9 cellular contexts compared by ENCODE assay signal in the genomic region with DNA sequence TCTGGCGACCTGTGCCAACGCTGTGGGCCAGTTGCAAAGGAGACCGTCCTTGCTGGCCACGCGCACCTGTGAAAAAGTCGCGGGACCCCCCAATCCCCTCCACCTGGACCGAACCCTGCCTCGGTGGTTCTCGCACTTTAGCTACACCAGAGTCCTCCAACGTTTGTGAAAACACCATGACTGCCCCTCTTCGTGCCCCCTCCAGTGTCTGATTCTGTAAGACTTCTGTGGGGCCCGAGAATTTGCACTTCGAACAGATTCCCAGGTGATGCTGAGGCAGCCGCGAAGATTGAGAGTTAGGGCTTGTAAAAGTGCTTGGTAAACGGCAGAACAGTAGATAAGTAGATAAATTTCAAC.
A peak's percentile ranks its signal among the peaks of the same experiment; 100 is the strongest.
DNase-seq lines count a peak whose midpoint lies in the region; ATAC-seq and TF ChIP-seq lines count a peak whose summit lies in the region.
"Had no signal": no experiment of that assay in that cellular context is flagged by ENCODE, and none has a peak within 500 bp of the region (broad histone marks: within the 10 kb centered on the region; RNA-seq: fewer than 3 reads in every experiment).

No MANE protein-coding gene starts in this region.

- TF ChIP-seq CTCF in AG04450 (IDR thresholded peaks at IDR 0.05; ENCODE audit: low read depth, low read length) (no peak), PC-3 (conservative IDR thresholded peaks at IDR 0.05; ENCODE audit: low read depth, low read length) (no peak), neural crest cell (conservative IDR thresholded peaks at IDR 0.05) (no peak), MM.1S (IDR thresholded peaks at IDR 0.05; ENCODE audit: low read length) (no peak)

- DNase-seq in AG04450 (ENCODE audit: low read depth, low spot score) = no peak
- no peak for DNase-seq in PC-3
- DNase-seq in epithelial cell of prostate (ENCODE audit: low read depth, low spot score) = no peak
- DNase-seq in neural crest cell (ENCODE audit: low read depth, low spot score) = no peak
- no peak for DNase-seq in MM.1S
- DNase-seq in SW 1271 (lab: John Stamatoyannopoulos, UW) = no peak
- no peak for DNase-seq in NCI-H1436 treated with DMSO at 0.1 percent for 48 hours (lab: John Stamatoyannopoulos, UW)
- DNase-seq in D341Med (ENCODE audit: low spot score) = no peak
- DNase-seq: GOT3 had no signal

- CTCF ChIA-PET in AG04450 (lab: Charles Lee) (no interaction called here), PC-3 (lab: Charles Lee) (interaction anchor here (0.6 kb wide), 1 partner anchor 292 kb away, joined by 3 read pairs; no protein-coding TSS in a partner anchor)

- H3K9me3 Mint-ChIP-seq in neural crest cell = no peaks in the 10 kb centered on the region

- H3K4me1 ChIP-seq in PC-3 (ENCODE audit: insufficient read depth, low read length) = peaks cover 13% of the 10 kb centered on the region; the same call in 1 of the 2 replicates
- H3K4me1 ChIP-seq in MM.1S (ENCODE audit: low read length) = no peaks in the 10 kb centered on the region

- no peak overlapping the region for H3K27ac Mint-ChIP-seq in neural crest cell (ENCODE audit: unreplicated experiment)

- no peak for ATAC-seq in PC-3

- no peak overlapping the region for H3K27ac ChIP-seq in AG04450 (ENCODE audit: low read depth, low read length)
- no peak overlapping the region for H3K27ac ChIP-seq in PC-3 (ENCODE audit: low read length)
- peak overlapping the region; percentile 85 for H3K27ac ChIP-seq in epithelial cell of prostate
- no peak overlapping the region for H3K27ac ChIP-seq in MM.1S (ENCODE audit: low read length)

- H2AFZ ChIP-seq in PC-3 (ENCODE audit: low read length) (peak overlapping the region; percentile 57), MM.1S (ENCODE audit: low read length) (no peak overlapping the region)

- H3K9ac ChIP-seq in PC-3 (ENCODE audit: low read length) (peak overlapping the region; percentile 89), MM.1S (ENCODE audit: low read length) (no peak overlapping the region)

- H3K27me3 Mint-ChIP-seq in neural crest cell (ENCODE audit: low read depth) = no peaks in the 10 kb centered on the region

- intact Hi-C loops in PC-3 (cut with micrococcal nuclease) = loop anchor here (2.0 to 5.0 kb wide), 3 partner anchors 65 to 146 kb away; no protein-coding TSS in a partner anchor

- POLR2A ChIA-PET in AG04450 (lab: Yijun Ruan, JAX) = no interaction called here
- POLR2A ChIA-PET in PC-3 (lab: Charles Lee; ENCODE audit: unreplicated experiment) = no interaction called here

- H3K36me3 ChIP-seq in PC-3 (ENCODE audit: low read depth, low read length) (no peaks in the 10 kb centered on the region), MM.1S (replicated peaks; ENCODE audit: insufficient read depth, low read length) (no peaks in the 10 kb centered on the region)

- no peaks in the 10 kb centered on the region for H3K36me3 Mint-ChIP-seq in neural crest cell (ENCODE audit: low read depth)

- H3K79me2 ChIP-seq in PC-3 (ENCODE audit: low read length) (peaks cover 32% of the 10 kb centered on the region), MM.1S (ENCODE audit: low read length) (no peaks in the 10 kb centered on the region)

- peak overlapping the region; percentile 31 for H3K4me3 ChIP-seq in AG04450 (ENCODE audit: low read depth, low read length)
- H3K4me3 ChIP-seq in PC-3 (ENCODE audit: low read length) = peak overlapping the region; percentile 81
- H3K4me3 ChIP-seq in MM.1S (ENCODE audit: low read length) = no peak overlapping the region

- H3K4me1 Mint-ChIP-seq in neural crest cell = peaks cover 43% of the 10 kb centered on the region

- no peaks in the 10 kb centered on the region for H3F3A ChIP-seq in PC-3 (ENCODE audit: low read length, unreplicated experiment)
- H3F3A ChIP-seq in MM.1S (ENCODE audit: insufficient read depth, low read length) = no peaks in the 10 kb centered on the region

- H3K4me2 ChIP-seq in PC-3 (ENCODE audit: low read length) (peak overlapping the region; percentile 91), MM.1S (ENCODE audit: low read depth, low read length) (no peak overlapping the region)

- BruUV-seq in PC-3 (replicated peaks; lab: Mats Ljungman, UMichigan) = no TSS peak

- peak overlapping the region; percentile 89 for H3K4me3 Mint-ChIP-seq in neural crest cell

- H3K9me2 ChIP-seq in PC-3 (replicated peaks; ENCODE audit: low read length) (no peaks in the 10 kb centered on the region), MM.1S (replicated peaks; ENCODE audit: insufficient read depth, low read length) (no peaks in the 10 kb centered on the region)

- H3K27me3 ChIP-seq in AG04450 (ENCODE audit: control insufficient read depth, insufficient read depth, low read length) (no peaks in the 10 kb centered on the region), PC-3 (ENCODE audit: low read length) (no peaks in the 10 kb centered on the region), MM.1S (replicated peaks; ENCODE audit: insufficient read depth, low read length) (no peaks in the 10 kb centered on the region)

- H4K20me1 ChIP-seq in PC-3 (ENCODE audit: low read length) (peaks cover 24% of the 10 kb centered on the region), MM.1S (ENCODE audit: insufficient read depth, low read length) (no peaks in the 10 kb centered on the region)

- H3K9me3 ChIP-seq in AG04450 (ENCODE audit: control insufficient read depth, insufficient read depth, low read length) (no peaks in the 10 kb centered on the region; the same call in 1 of the 2 replicates), PC-3 (ENCODE audit: low read length) (no peaks in the 10 kb centered on the region), MM.1S (replicated peaks; ENCODE audit: insufficient read depth, low read length) (no peaks in the 10 kb centered on the region)
